In genomic region chr18:9516437-9517064, GRCh38 we compare ENCODE assay signal across 8 cellular contexts. TPM values are rescaled to one million over a fixed set of nuclear protein-coding genes. Genes with fewer than 3 reads are reported as not detected.
A peak's percentile ranks its signal among the peaks of the same experiment; 100 is the strongest.
DNase-seq lines count a peak whose midpoint lies in the region; ATAC-seq, FAIRE-seq and TF ChIP-seq lines count a peak whose summit lies in the region.

No MANE protein-coding gene starts in this region.

- RAD21 ChIA-PET in GM12878 (lab: Charles Lee; ENCODE audit: unreplicated experiment): interaction anchor here (0.7 to 1.7 kb wide), 13 partner anchors 10 to 862 kb away, joined by 3 to 7 read pairs (median 3); partner anchors contain the start of gene TWSG1

- peak; percentile 74 for ATAC-seq in GM12878

- H3K9ac ChIP-seq in GM12878 (ENCODE audit: control insufficient read depth, insufficient read depth, low read length) (no peak overlapping the region), kidney (ENCODE audit: low read length in 2 of 2) (no peak overlapping the region)

- SMC1A ChIA-PET in GM12878 (lab: Charles Lee; ENCODE audit: uncharacterized antibody, unreplicated experiment): interaction anchor here (0.6 to 4.0 kb wide), 36 partner anchors 9 to 820 kb away, joined by 3 to 30 read pairs (median 3); no protein-coding TSS in a partner anchor

- POLR2A ChIA-PET in GM12878 (lab: Charles Lee): interaction anchor here (0.6 to 0.7 kb wide), 2 partner anchors 306 to 393 kb away, joined by 3 read pairs; no protein-coding TSS in a partner anchor

- no peaks in the 10 kb centered on the region for H4K20me1 ChIP-seq in GM12878 (ENCODE audit: control insufficient read depth, insufficient read depth)

- BruUV-seq in GM12878 (replicated peaks; lab: Mats Ljungman, UMichigan): no TSS peak

- intact Hi-C loops in GM12878 (cut with micrococcal nuclease; ENCODE audit: unreplicated experiment) (loop anchor here (1.0 to 5.0 kb wide), 5 partner anchors 79 to 443 kb away; partner anchors contain the start of gene TWSG1), kidney (cut with DNase I) (loop anchor here (10.0 kb wide), 1 partner anchor 362 kb away; no protein-coding TSS in a partner anchor), tibial artery (cut with DNase I; ENCODE audit: low total_unique reads) (loop anchor here (10.0 kb wide), 2 partner anchors 152 to 442 kb away; no protein-coding TSS in a partner anchor)

- no peaks in the 10 kb centered on the region for H3K9me3 ChIP-seq in GM12878 (replicated peaks; ENCODE audit: control insufficient read depth, insufficient read depth, low read length)
- H3K9me3 ChIP-seq in kidney (ENCODE audit: control insufficient read depth in 1 of 2, low read length in 2 of 2): no peaks in the 10 kb centered on the region
- no peaks in the 10 kb centered on the region for H3K9me3 ChIP-seq in tibial artery

- peak; percentile 76 for FAIRE-seq in GM18507 (lab: Jason Lieb, UNC)
- peak; percentile 81 for FAIRE-seq in GM12878 (lab: Jason Lieb, UNC)
- FAIRE-seq in kidney (lab: Jason Lieb, UNC): no peak

- in situ Hi-C loops in GM12878 (cut with MboI): no loop called here

- H2AFZ ChIP-seq in GM12878 (ENCODE audit: control insufficient read depth, low read depth, low read length): no peak overlapping the region

- peak; percentile 76 to 88 (median 84) for TF ChIP-seq CTCF in GM12878 (IDR thresholded peaks at IDR 0.05 in 2 of 3, conservative IDR thresholded peaks at IDR 0.05 in 1 of 3; ENCODE audit: control insufficient read depth in 2 of 3, extremely low read depth in 1 of 3, insufficient read depth in 1 of 3, low read depth in 3 of 3, low read length in 3 of 3)
- TF ChIP-seq CTCF in kidney (IDR thresholded peaks at IDR 0.05; ENCODE audit: borderline replicate concordance, extremely low read depth, insufficient read depth): peak; percentile 66
- TF ChIP-seq CTCF in tibial artery (IDR thresholded peaks at IDR 0.05): peak; percentile 68 to 78

- H3K4me1 ChIP-seq in GM12878 (ENCODE audit: control insufficient read depth, insufficient read depth, low read length) (no peaks in the 10 kb centered on the region), kidney (ENCODE audit: control insufficient read depth in 1 of 2, insufficient read depth in 1 of 2, low read depth in 1 of 2, low read length in 2 of 2) (no peaks in the 10 kb centered on the region), tibial artery (peaks cover 0 to 38% (median 17%) of the 10 kb centered on the region in 4 donors)

- peaks cover 2 to 11% of the 10 kb centered on the region in 2 experiments; a peak in 3 of 4 replicates for H3K36me3 ChIP-seq in GM12878 (ENCODE audit: control insufficient read depth in 2 of 2, insufficient read depth in 2 of 2, low read length in 1 of 2)
- peaks cover 0 to 6% of the 10 kb centered on the region in 2 donors for H3K36me3 ChIP-seq in kidney (ENCODE audit: control insufficient read depth in 1 of 2, insufficient read depth in 2 of 2, low read length in 2 of 2)
- peaks cover 0 to 25% (median 18%) of the 10 kb centered on the region in 3 donors for H3K36me3 ChIP-seq in tibial artery

- H3K27ac ChIP-seq in GM12878 (ENCODE audit: control insufficient read depth, insufficient read depth) (no peak overlapping the region), kidney (ENCODE audit: low read depth in 2 of 2, low read length in 2 of 2) (no peak overlapping the region), tibial artery (peak overlapping the region in 1 of 2 donors; percentile 18)

- TF ChIP-seq RAD21 in GM12878 (IDR thresholded peaks at IDR 0.05; ENCODE audit: insufficient read depth, low read depth, low read length): peak; percentile 95

- CTCF ChIA-PET in GM12878 (lab: Yijun Ruan, JAX): interaction anchor here (0.7 to 3.5 kb wide), 39 partner anchors 9 to 863 kb away, joined by 3 to 31 read pairs (median 3); partner anchors contain the start of gene TWSG1

- H3K4me3 ChIP-seq in GM12878 (no peak overlapping the region), kidney (ENCODE audit: low read length in 2 of 2) (no peak overlapping the region), tibial artery (no peak overlapping the region)

- H3K27me3 ChIP-seq in GM12878 (replicated peaks in 1 of 2; ENCODE audit: control insufficient read depth in 2 of 2, insufficient read depth in 2 of 2, low read length in 1 of 2) (no peaks in the 10 kb centered on the region), tibial artery (no peaks in the 10 kb centered on the region)

- no peak for TF ChIP-seq EP300 in GM12878 (IDR thresholded peaks at IDR 0.05; ENCODE audit: borderline replicate concordance in 1 of 2, control insufficient read depth in 1 of 2, low read depth in 2 of 2, low read length in 2 of 2)

- 75% methylated on average over 4 of the region's 4 CpGs for WGBS in GM12878 (ENCODE audit: insufficient coverage, insufficient replicate concordance, low lambda C conversion rate, missing lambda C conversion rate)

- no peaks in the 10 kb centered on the region; the same call in 1 of the 2 replicates for H3K79me2 ChIP-seq in GM12878 (ENCODE audit: control insufficient read depth, insufficient read depth, low read length)

- no peak overlapping the region for H3K4me2 ChIP-seq in GM12878 (ENCODE audit: control insufficient read depth, insufficient read depth)

- DNase-seq in Ammon's horn (ENCODE audit: low spot score) (peak; percentile 23), GM18507 (ENCODE audit: extremely low spot score, insufficient read length, low read depth) (no peak), NCI-H345 (lab: John Stamatoyannopoulos, UW) (peak; percentile 24), GM12878 (ENCODE audit: low read depth, low spot score) (peak; percentile 17), kidney (no peak), tibial artery (no peak), HuH-7 (ENCODE audit: low spot score) (no peak)
- no peak for DNase-seq in stimulated activated naive CD4-positive, alpha-beta T cell treated with Interleukin-2 at 50 U/mL for 16 hours (lab: John Stamatoyannopoulos, UW)

- TF ChIP-seq POLR2A in GM12878 (IDR thresholded peaks at IDR 0.05; ENCODE audit: low read depth, low read length): no peak

TF ChIP-seq in GM12878, 131 proteins besides CTCF, POLR2A, EP300 and RAD21 (continues in another document):
- TF ChIP-seq SMARCA5 (IDR thresholded peaks at IDR 0.05): peak; percentile 53; the same call in 1 of the 2 replicates
- TF ChIP-seq SPI1 (IDR thresholded peaks at IDR 0.05; ENCODE audit: borderline replicate concordance, insufficient read depth, low read depth, low read length): no peak
- TF ChIP-seq GATAD2B (conservative IDR thresholded peaks at IDR 0.05; ENCODE audit: low read depth): no peak
- TF ChIP-seq PAX8 (IDR thresholded peaks at IDR 0.05): no peak
- no peak for TF ChIP-seq NFXL1 (IDR thresholded peaks at IDR 0.05; ENCODE audit: borderline replicate concordance)
- no peak for TF ChIP-seq SRF (IDR thresholded peaks at IDR 0.05; ENCODE audit: low read depth in 2 of 2, low read length in 2 of 2)
- no peak for TF ChIP-seq ZNF274 (IDR thresholded peaks at IDR 0.05; ENCODE audit: insufficient read depth, insufficient read length)
- TF ChIP-seq FOXK2 (IDR thresholded peaks at IDR 0.05): no peak
- no peak for TF ChIP-seq SP1 (IDR thresholded peaks at IDR 0.05; ENCODE audit: low read depth, low read length)
- TF ChIP-seq, protein P1, sequence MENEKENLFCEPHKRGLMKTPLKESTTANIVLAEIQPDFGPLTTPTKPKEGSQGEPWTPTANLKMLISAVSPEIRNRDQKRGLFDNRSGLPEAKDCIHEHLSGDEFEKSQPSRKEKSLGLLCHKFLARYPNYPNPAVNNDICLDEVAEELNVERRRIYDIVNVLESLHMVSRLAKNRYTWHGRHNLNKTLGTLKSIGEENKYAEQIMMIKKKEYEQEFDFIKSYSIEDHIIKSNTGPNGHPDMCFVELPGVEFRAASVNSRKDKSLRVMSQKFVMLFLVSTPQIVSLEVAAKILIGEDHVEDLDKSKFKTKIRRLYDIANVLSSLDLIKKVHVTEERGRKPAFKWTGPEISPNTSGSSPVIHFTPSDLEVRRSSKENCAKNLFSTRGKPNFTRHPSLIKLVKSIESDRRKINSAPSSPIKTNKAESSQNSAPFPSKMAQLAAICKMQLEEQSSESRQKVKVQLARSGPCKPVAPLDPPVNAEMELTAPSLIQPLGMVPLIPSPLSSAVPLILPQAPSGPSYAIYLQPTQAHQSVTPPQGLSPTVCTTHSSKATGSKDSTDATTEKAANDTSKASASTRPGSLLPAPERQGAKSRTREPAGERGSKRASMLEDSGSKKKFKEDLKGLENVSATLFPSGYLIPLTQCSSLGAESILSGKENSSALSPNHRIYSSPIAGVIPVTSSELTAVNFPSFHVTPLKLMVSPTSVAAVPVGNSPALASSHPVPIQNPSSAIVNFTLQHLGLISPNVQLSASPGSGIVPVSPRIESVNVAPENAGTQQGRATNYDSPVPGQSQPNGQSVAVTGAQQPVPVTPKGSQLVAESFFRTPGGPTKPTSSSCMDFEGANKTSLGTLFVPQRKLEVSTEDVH (IDR thresholded peaks at IDR 0.05; ENCODE audit: low read depth, partially characterized antibody): no peak
- TF ChIP-seq RELA (IDR thresholded peaks at IDR 0.05; ENCODE audit: borderline replicate concordance, partially characterized antibody): no peak
- TF ChIP-seq KDM1A (IDR thresholded peaks at IDR 0.05; ENCODE audit: borderline replicate concordance): no peak
- no peak for TF ChIP-seq EED (IDR thresholded peaks at IDR 0.05; ENCODE audit: low read depth)
- no peak for TF ChIP-seq NR2C2 (IDR thresholded peaks at IDR 0.05; ENCODE audit: borderline replicate concordance, control insufficient read depth, insufficient read length, low read depth)

RNA-seq across cellular contexts. Expression of gene RALBP1, which starts 41.2 kb away (rescaled TPM):
- 30.0 and 33.4 TPM in 2 replicates for total RNA-seq in GM12878 (2013; cell fraction: nucleolus; rRNA removed)
- total RNA-seq in GM12878 (2014; rRNA removed) (41.3 and 47.1 TPM in 2 replicates), GM12878 (2014; rRNA removed; fragmentation: Illumina TruSeq; extraction: Trizol) (43.8 and 45.6 TPM in 2 replicates), GM12878 (2021) (46.9 and 50.5 TPM in 2 replicates), kidney (64.3 TPM)
- polyA plus RNA-seq in GM12878 (2011; ENCODE audit: low read depth): 24.5 TPM
- polyA plus RNA-seq in GM12878 (2011; rRNA removed) (38.6 and 42.7 TPM in 2 replicates), GM12878 (2014; fragmentation: Illumina TruSeq; extraction: Trizol) (42.2 and 44.2 TPM in 2 replicates), GM12878 (2014; fragmentation: Nextera tagmentation; extraction: Ambion mirVana) (10 to 100 TPM; 11.2 to 17.9 TPM), GM12878 (2014; rRNA removed) (39.2 and 44.0 TPM in 2 replicates), GM12878 (2016; fragmentation: Nextera tagmentation; extraction: Ambion mirVana) (10 to 100 TPM; 41.1 to 42.5 TPM), kidney (ENCODE audit: insufficient read depth, low read depth, low replicate concordance) (59.5 TPM)
- polyA plus RNA-seq in GM12878 (2011; cell fraction: cytosol; rRNA removed): 33.6 and 45.2 TPM in 2 replicates
- 22.0 and 28.0 TPM in 2 replicates for polyA plus RNA-seq in GM12878 (2011; cell fraction: nucleus; rRNA removed)
- 31.4 and 42.9 TPM in 2 replicates for polyA plus RNA-seq in GM12878 (2012)
- 31.3 and 33.7 TPM in 2 replicates for polyA minus RNA-seq in GM12878 (2011; rRNA and poly(A)+ RNA removed)
- 16.2 and 16.4 TPM in 2 replicates for polyA minus RNA-seq in GM12878 (2011; cell fraction: cytosol; rRNA and poly(A)+ RNA removed)
- polyA minus RNA-seq in GM12878 (2011; cell fraction: nucleus; rRNA and poly(A)+ RNA removed): 9.7 and 21.0 TPM in 2 replicates

Comparison
In these comparisons a context has a peak if more than half of its experiments do, and no peak if none do; other contexts are left out.
1. DNase-seq: peak in Ammon's horn (single experiment), NCI-H345 (single experiment) and GM12878 (single experiment); none in GM18507 (single experiment), kidney (single experiment), tibial artery (0 of 2), HuH-7 (single experiment) and stimulated activated naive CD4-positive, alpha-beta T cell treated with Interleukin-2 at 50 U/mL for 16 hours (single experiment).
2. Peak in every context shown above with its lines, with median percentiles within 50 percentile points of each other: CTCF ChIP-seq.